Comparison of ENCODE assay signal across 8 cellular contexts in genomic region chr12:32273712-32274111, GRCh38.
DNase-seq lines count a peak whose midpoint lies in the region; ATAC-seq and TF ChIP-seq lines count a peak whose summit lies in the region.

No MANE protein-coding gene starts in this region.

- no peak overlapping the region for H3K4me3 ChIP-seq in left ventricle myocardium inferior

- peak overlapping the region; percentile 80 for H3K27ac Mint-ChIP-seq in activated CD4-positive, alpha-beta T cell treated with anti-CD3 and anti-CD28 coated beads for 36 hours

- peak overlapping the region; percentile 5 for H3K4me3 Mint-ChIP-seq in activated CD4-positive, alpha-beta T cell treated with anti-CD3 and anti-CD28 coated beads for 36 hours

- POLR2A ChIA-PET in activated CD4-positive, alpha-beta T cell treated with anti-CD3 and anti-CD28 coated beads for 36 hours (lab: Charles Lee): interaction anchor here (0.8 kb wide), 1 partner anchor 470 kb away, joined by 3 read pairs; no protein-coding TSS in a partner anchor

- no peaks in the 10 kb centered on the region for H3K27me3 Mint-ChIP-seq in activated CD4-positive, alpha-beta T cell treated with anti-CD3 and anti-CD28 coated beads for 36 hours

- H3K9me3 ChIP-seq in left ventricle myocardium inferior (replicated peaks): no peaks in the 10 kb centered on the region

- peaks cover 23% of the 10 kb centered on the region for H3K4me1 Mint-ChIP-seq in activated CD4-positive, alpha-beta T cell treated with anti-CD3 and anti-CD28 coated beads for 36 hours

- H3K27me3 ChIP-seq in left ventricle myocardium inferior (ENCODE audit: low read depth): no peaks in the 10 kb centered on the region

- peaks cover 16% of the 10 kb centered on the region for H3K4me1 ChIP-seq in left ventricle myocardium inferior

- H3K36me3 ChIP-seq in left ventricle myocardium inferior: no peaks in the 10 kb centered on the region

- TF ChIP-seq CTCF in left ventricle myocardium inferior (IDR thresholded peaks at IDR 0.05; ENCODE audit: borderline replicate concordance): no peak

- DNase-seq in left ventricle myocardium inferior: peak; percentile 16
- no peak for DNase-seq in Right ventricle myocardium superior
- DNase-seq in activated CD4-positive, alpha-beta T cell treated with anti-CD3 and anti-CD28 coated beads for 36 hours: peak; percentile 62
- peak; percentile 11 to 24 for DNase-seq in lung microvascular endothelial cell (ENCODE audit: low read depth in 2 of 2)
- DNase-seq in T1000 (lab: John Stamatoyannopoulos, UW): no peak
- DNase-seq in cerebellar nuclear complex (lab: John Stamatoyannopoulos, UW): no peak
- DNase-seq in NCI-H2029 (lab: John Stamatoyannopoulos, UW): no peak

- intact Hi-C loops in left ventricle myocardium inferior (cut with micrococcal nuclease): no loop called here
- intact Hi-C loops in Right ventricle myocardium superior (cut with DNase I): no loop called here
- intact Hi-C loops in activated CD4-positive, alpha-beta T cell treated with anti-CD3 and anti-CD28 coated beads for 36 hours (cut with DNase I, micrococcal nuclease): loop anchor here in 1 of 2 experiments (1.0 kb wide), 1 partner anchor 16 kb away; no protein-coding TSS in a partner anchor

- peaks cover 2% of the 10 kb centered on the region for H3K9me3 Mint-ChIP-seq in activated CD4-positive, alpha-beta T cell treated with anti-CD3 and anti-CD28 coated beads for 36 hours (ENCODE audit: low read depth)

- no peak overlapping the region for H3K27ac ChIP-seq in left ventricle myocardium inferior (replicated peaks)

- H3K36me3 Mint-ChIP-seq in activated CD4-positive, alpha-beta T cell treated with anti-CD3 and anti-CD28 coated beads for 36 hours (ENCODE audit: low read depth): peaks cover 1% of the 10 kb centered on the region

- ATAC-seq in Right ventricle myocardium superior (ENCODE audit: poor library complexity) (no peak), HG03060 (IDR thresholded peaks at IDR 0.05; ENCODE audit: low read depth, unreplicated experiment) (peak; percentile 60)
- ATAC-seq in activated CD4-positive, alpha-beta T cell treated with anti-CD3 and anti-CD28 coated beads for 36 hours: peak; percentile 91

- CTCF ChIA-PET in activated CD4-positive, alpha-beta T cell treated with anti-CD3 and anti-CD28 coated beads for 36 hours (lab: Charles Lee): interaction anchor here (0.9 kb wide), 1 partner anchor 620 kb away, joined by 4 read pairs; no protein-coding TSS in a partner anchor

Comparison
In these comparisons a context has a peak if more than half of its experiments do, and no peak if none do; other contexts are left out.
1. DNase-seq: peak in left ventricle myocardium inferior (single experiment), activated CD4-positive, alpha-beta T cell treated with anti-CD3 and anti-CD28 coated beads for 36 hours (single experiment) and lung microvascular endothelial cell (2 of 2); none in Right ventricle myocardium superior (single experiment), T1000 (single experiment), cerebellar nuclear complex (0 of 2) and NCI-H2029 (single experiment).